1 cellular context compared by ENCODE assay signal in the genomic region with DNA sequence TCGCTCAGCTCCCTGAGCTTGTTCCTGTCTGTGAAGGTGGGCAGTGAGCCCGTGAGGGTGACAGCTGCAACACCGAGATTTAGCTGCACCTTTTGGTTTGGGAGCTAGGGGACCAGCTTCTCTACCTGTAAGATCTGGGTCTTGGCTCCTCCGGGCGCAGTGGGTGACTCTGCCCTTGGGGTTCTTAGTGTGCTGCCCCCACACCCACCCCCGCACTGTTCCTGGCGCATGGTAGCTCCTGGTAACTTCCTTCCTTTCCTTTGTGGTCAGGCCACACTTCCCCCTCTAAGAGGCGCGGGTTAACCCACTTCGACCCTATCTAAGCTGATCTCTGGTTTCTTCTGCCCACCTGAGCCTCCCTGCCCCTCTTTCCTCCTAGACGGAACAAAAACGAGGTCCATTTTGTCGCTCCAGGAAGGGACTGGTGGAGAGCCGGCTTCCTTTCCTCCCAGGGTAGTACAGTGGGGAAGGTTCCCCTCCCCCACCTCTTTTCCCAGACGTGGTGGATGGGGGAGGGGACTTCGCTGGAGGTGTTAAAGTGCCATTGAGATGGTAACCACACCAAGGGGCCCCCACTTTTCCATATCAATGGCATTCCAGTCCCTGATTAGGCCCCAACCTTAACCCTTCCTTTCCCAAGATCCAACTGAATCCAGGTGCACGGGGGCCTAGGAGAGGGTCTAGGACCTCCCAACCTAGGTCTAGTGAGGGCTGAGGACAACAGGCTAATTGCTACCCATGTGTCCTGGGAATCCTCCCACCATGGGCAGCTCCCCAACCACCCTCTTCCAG.
TF ChIP-seq lines count a peak whose summit lies in the region.

No MANE protein-coding gene starts in this region.

TF ChIP-seq in K562, 482 proteins besides CTCF, POLR2A, EP300 and RAD21 (continued from another document and continues in another):
- TF ChIP-seq, protein P1, sequence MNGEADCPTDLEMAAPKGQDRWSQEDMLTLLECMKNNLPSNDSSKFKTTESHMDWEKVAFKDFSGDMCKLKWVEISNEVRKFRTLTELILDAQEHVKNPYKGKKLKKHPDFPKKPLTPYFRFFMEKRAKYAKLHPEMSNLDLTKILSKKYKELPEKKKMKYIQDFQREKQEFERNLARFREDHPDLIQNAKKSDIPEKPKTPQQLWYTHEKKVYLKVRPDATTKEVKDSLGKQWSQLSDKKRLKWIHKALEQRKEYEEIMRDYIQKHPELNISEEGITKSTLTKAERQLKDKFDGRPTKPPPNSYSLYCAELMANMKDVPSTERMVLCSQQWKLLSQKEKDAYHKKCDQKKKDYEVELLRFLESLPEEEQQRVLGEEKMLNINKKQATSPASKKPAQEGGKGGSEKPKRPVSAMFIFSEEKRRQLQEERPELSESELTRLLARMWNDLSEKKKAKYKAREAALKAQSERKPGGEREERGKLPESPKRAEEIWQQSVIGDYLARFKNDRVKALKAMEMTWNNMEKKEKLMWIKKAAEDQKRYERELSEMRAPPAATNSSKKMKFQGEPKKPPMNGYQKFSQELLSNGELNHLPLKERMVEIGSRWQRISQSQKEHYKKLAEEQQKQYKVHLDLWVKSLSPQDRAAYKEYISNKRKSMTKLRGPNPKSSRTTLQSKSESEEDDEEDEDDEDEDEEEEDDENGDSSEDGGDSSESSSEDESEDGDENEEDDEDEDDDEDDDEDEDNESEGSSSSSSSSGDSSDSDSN (IDR thresholded peaks at IDR 0.05; ENCODE audit: borderline replicate concordance in 1 of 2, low read depth in 2 of 2, low read length in 2 of 2), result no peak
- TF ChIP-seq, protein P2, sequence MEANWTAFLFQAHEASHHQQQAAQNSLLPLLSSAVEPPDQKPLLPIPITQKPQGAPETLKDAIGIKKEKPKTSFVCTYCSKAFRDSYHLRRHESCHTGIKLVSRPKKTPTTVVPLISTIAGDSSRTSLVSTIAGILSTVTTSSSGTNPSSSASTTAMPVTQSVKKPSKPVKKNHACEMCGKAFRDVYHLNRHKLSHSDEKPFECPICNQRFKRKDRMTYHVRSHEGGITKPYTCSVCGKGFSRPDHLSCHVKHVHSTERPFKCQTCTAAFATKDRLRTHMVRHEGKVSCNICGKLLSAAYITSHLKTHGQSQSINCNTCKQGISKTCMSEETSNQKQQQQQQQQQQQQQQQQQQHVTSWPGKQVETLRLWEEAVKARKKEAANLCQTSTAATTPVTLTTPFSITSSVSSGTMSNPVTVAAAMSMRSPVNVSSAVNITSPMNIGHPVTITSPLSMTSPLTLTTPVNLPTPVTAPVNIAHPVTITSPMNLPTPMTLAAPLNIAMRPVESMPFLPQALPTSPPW (CRISPR knock-in tag; IDR thresholded peaks at IDR 0.05), result peak; percentile 79
- TF ChIP-seq ZNF507 (tag; conservative IDR thresholded peaks at IDR 0.05), result no peak
- TF ChIP-seq MYBL2 (IDR thresholded peaks at IDR 0.05; ENCODE audit: low read depth), result no peak
- no peak for TF ChIP-seq MYBL2 (CRISPR knock-in tag; IDR thresholded peaks at IDR 0.05; ENCODE audit: borderline replicate concordance)
- TF ChIP-seq TBP (optimal IDR thresholded peaks at IDR 0.05; ENCODE audit: low read depth, low read length), result peak; percentile 28
- TF ChIP-seq TAL1 (IDR thresholded peaks at IDR 0.05), result 0 out of 2 replicates have a peak, but pooled peaks have one; percentile 5
- no peak for TF ChIP-seq GATAD2B (IDR thresholded peaks at IDR 0.05; ENCODE audit: borderline replicate concordance)
- TF ChIP-seq BACH1 (tag; IDR thresholded peaks at IDR 0.05), result peak; percentile 49; the same call in 1 of the 2 replicates
- TF ChIP-seq CHD1 (IDR thresholded peaks at IDR 0.05; ENCODE audit: low read length), result no peak
- no peak for TF ChIP-seq SMAD1 (IDR thresholded peaks at IDR 0.05; ENCODE audit: low read depth, low read length, partially characterized antibody)
- TF ChIP-seq BRF1 (IDR thresholded peaks at IDR 0.05; ENCODE audit: borderline replicate concordance, extremely low read depth, insufficient read length), result no peak
- TF ChIP-seq SPI1 (IDR thresholded peaks at IDR 0.05; ENCODE audit: borderline replicate concordance, low read depth, low read length), result peak; percentile 80
- peak; percentile 27; the same call in 1 of the 2 replicates for TF ChIP-seq TEAD4 (IDR thresholded peaks at IDR 0.05; ENCODE audit: low read length)
- TF ChIP-seq TEAD4 (CRISPR knock-in tag; IDR thresholded peaks at IDR 0.05; ENCODE audit: borderline replicate concordance), result no peak
- TF ChIP-seq, protein P3, sequence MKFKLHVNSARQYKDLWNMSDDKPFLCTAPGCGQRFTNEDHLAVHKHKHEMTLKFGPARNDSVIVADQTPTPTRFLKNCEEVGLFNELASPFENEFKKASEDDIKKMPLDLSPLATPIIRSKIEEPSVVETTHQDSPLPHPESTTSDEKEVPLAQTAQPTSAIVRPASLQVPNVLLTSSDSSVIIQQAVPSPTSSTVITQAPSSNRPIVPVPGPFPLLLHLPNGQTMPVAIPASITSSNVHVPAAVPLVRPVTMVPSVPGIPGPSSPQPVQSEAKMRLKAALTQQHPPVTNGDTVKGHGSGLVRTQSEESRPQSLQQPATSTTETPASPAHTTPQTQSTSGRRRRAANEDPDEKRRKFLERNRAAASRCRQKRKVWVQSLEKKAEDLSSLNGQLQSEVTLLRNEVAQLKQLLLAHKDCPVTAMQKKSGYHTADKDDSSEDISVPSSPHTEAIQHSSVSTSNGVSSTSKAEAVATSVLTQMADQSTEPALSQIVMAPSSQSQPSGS (CRISPR knock-in tag; IDR thresholded peaks at IDR 0.05), result no peak
- peak; percentile 70 for TF ChIP-seq EP400 (IDR thresholded peaks at IDR 0.05)
- TF ChIP-seq ZNF766 (CRISPR knock-in tag; conservative IDR thresholded peaks at IDR 0.05), result peak; percentile 78; the same call in 1 of the 2 replicates
- no peak; the same call in 1 of the 2 replicates for TF ChIP-seq KLF13 (tag; IDR thresholded peaks at IDR 0.05; ENCODE audit: borderline replicate concordance, low read depth)
- TF ChIP-seq, protein P4, sequence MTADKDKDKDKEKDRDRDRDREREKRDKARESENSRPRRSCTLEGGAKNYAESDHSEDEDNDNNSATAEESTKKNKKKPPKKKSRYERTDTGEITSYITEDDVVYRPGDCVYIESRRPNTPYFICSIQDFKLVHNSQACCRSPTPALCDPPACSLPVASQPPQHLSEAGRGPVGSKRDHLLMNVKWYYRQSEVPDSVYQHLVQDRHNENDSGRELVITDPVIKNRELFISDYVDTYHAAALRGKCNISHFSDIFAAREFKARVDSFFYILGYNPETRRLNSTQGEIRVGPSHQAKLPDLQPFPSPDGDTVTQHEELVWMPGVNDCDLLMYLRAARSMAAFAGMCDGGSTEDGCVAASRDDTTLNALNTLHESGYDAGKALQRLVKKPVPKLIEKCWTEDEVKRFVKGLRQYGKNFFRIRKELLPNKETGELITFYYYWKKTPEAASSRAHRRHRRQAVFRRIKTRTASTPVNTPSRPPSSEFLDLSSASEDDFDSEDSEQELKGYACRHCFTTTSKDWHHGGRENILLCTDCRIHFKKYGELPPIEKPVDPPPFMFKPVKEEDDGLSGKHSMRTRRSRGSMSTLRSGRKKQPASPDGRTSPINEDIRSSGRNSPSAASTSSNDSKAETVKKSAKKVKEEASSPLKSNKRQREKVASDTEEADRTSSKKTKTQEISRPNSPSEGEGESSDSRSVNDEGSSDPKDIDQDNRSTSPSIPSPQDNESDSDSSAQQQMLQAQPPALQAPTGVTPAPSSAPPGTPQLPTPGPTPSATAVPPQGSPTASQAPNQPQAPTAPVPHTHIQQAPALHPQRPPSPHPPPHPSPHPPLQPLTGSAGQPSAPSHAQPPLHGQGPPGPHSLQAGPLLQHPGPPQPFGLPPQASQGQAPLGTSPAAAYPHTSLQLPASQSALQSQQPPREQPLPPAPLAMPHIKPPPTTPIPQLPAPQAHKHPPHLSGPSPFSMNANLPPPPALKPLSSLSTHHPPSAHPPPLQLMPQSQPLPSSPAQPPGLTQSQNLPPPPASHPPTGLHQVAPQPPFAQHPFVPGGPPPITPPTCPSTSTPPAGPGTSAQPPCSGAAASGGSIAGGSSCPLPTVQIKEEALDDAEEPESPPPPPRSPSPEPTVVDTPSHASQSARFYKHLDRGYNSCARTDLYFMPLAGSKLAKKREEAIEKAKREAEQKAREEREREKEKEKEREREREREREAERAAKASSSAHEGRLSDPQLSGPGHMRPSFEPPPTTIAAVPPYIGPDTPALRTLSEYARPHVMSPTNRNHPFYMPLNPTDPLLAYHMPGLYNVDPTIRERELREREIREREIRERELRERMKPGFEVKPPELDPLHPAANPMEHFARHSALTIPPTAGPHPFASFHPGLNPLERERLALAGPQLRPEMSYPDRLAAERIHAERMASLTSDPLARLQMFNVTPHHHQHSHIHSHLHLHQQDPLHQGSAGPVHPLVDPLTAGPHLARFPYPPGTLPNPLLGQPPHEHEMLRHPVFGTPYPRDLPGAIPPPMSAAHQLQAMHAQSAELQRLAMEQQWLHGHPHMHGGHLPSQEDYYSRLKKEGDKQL (CRISPR knock-in tag; IDR thresholded peaks at IDR 0.05; ENCODE audit: borderline replicate concordance), result no peak
- TF ChIP-seq, protein P5, sequence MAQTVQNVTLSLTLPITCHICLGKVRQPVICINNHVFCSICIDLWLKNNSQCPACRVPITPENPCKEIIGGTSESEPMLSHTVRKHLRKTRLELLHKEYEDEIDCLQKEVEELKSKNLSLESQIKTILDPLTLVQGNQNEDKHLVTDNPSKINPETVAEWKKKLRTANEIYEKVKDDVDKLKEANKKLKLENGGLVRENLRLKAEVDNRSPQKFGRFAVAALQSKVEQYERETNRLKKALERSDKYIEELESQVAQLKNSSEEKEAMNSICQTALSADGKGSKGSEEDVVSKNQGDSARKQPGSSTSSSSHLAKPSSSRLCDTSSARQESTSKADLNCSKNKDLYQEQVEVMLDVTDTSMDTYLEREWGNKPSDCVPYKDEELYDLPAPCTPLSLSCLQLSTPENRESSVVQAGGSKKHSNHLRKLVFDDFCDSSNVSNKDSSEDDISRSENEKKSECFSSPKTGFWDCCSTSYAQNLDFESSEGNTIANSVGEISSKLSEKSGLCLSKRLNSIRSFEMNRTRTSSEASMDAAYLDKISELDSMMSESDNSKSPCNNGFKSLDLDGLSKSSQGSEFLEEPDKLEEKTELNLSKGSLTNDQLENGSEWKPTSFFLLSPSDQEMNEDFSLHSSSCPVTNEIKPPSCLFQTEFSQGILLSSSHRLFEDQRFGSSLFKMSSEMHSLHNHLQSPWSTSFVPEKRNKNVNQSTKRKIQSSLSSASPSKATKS (CRISPR knock-in tag; IDR thresholded peaks at IDR 0.05), result no peak
- no peak for TF ChIP-seq SRF (CRISPR knock-in tag; IDR thresholded peaks at IDR 0.05)
- TF ChIP-seq ZNF561 (CRISPR knock-in tag; conservative IDR thresholded peaks at IDR 0.05), result no peak
- TF ChIP-seq ETV5 (CRISPR knock-in tag; IDR thresholded peaks at IDR 0.05; ENCODE audit: low read depth), result no peak
- TF ChIP-seq ZNF197 (CRISPR knock-in tag; IDR thresholded peaks at IDR 0.05; ENCODE audit: low read depth), result peak; percentile 79; the same call in 1 of the 2 replicates
- TF ChIP-seq RUNX1 (IDR thresholded peaks at IDR 0.05; ENCODE audit: low read depth), result peak; percentile 42; the same call in 1 of the 2 replicates
- 0 out of 2 replicates have a peak, but pooled peaks have one; percentile 19 for TF ChIP-seq BCOR (IDR thresholded peaks at IDR 0.05)
- TF ChIP-seq SMARCE1 (IDR thresholded peaks at IDR 0.05), result peak; percentile 75; the same call in 1 of the 2 replicates
- peak; percentile 49; the same call in 1 of the 2 replicates for TF ChIP-seq SOX6 (IDR thresholded peaks at IDR 0.05)
- TF ChIP-seq ILF3 (IDR thresholded peaks at IDR 0.05; ENCODE audit: borderline replicate concordance), result no peak
- TF ChIP-seq, protein P6, sequence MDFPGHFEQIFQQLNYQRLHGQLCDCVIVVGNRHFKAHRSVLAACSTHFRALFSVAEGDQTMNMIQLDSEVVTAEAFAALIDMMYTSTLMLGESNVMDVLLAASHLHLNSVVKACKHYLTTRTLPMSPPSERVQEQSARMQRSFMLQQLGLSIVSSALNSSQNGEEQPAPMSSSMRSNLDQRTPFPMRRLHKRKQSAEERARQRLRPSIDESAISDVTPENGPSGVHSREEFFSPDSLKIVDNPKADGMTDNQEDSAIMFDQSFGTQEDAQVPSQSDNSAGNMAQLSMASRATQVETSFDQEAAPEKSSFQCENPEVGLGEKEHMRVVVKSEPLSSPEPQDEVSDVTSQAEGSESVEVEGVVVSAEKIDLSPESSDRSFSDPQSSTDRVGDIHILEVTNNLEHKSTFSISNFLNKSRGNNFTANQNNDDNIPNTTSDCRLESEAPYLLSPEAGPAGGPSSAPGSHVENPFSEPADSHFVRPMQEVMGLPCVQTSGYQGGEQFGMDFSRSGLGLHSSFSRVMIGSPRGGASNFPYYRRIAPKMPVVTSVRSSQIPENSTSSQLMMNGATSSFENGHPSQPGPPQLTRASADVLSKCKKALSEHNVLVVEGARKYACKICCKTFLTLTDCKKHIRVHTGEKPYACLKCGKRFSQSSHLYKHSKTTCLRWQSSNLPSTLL (IDR thresholded peaks at IDR 0.05), result 0 out of 2 replicates have a peak, but pooled peaks have one; percentile 35
- TF ChIP-seq ZNF778 (CRISPR knock-in tag; IDR thresholded peaks at IDR 0.05), result no peak
- TF ChIP-seq FOXK1 (CRISPR knock-in tag; IDR thresholded peaks at IDR 0.05; ENCODE audit: borderline replicate concordance), result no peak
- no peak for TF ChIP-seq HNRNPLL (IDR thresholded peaks at IDR 0.05; ENCODE audit: low read depth, low read length, poor library complexity, severe bottlenecking)
- no peak for TF ChIP-seq ZBTB17 (CRISPR knock-in tag; IDR thresholded peaks at IDR 0.05)
- TF ChIP-seq ZNF347 (CRISPR knock-in tag; IDR thresholded peaks at IDR 0.05; ENCODE audit: low read depth), result no peak
